Comparison of ENCODE assay signal across 10 cellular contexts in genomic region chr2:63055510-63056308, GRCh38. TPM values are rescaled to one million over a fixed set of nuclear protein-coding genes. Genes with fewer than 3 reads are reported as not detected.
A peak's percentile ranks its signal among the peaks of the same experiment; 100 is the strongest.
DNase-seq lines count a peak whose midpoint lies in the region; ATAC-seq and TF ChIP-seq lines count a peak whose summit lies in the region.
"Had no signal": no experiment of that assay in that cellular context is flagged by ENCODE, and none has a peak within 500 bp of the region (broad histone marks: within the 10 kb centered on the region; RNA-seq: fewer than 3 reads in every experiment).

No MANE protein-coding gene starts in this region.

- H3K9me3 ChIP-seq in ectodermal cell (ENCODE audit: control insufficient read depth, low read length), result no peaks in the 10 kb centered on the region

- H3K27me3 Mint-ChIP-seq in neural crest cell (ENCODE audit: low read depth), result peaks cover 99% of the 10 kb centered on the region

- H3K4me1 Mint-ChIP-seq in neural crest cell, result peaks cover 57% of the 10 kb centered on the region

- peak overlapping the region; percentile 29 for H3K4me3 ChIP-seq in AG09309 (ENCODE audit: control insufficient read depth, low read depth, low read length)
- peak overlapping the region; percentile 22 for H3K4me3 ChIP-seq in HFF-Myc (replicated peaks; ENCODE audit: low read depth, low read length)
- H3K4me3 ChIP-seq in ectodermal cell (ENCODE audit: insufficient read depth, low read depth, low read length), result peak overlapping the region; percentile 63

- DNase-seq in AG09309 (ENCODE audit: low read depth), result no peak
- no peak for DNase-seq in HFF-Myc (ENCODE audit: extremely low read depth, low read depth)
- peak; percentile 14 for DNase-seq in neural crest cell (ENCODE audit: low read depth, low spot score)
- DNase-seq in DMS 273 treated with DMSO at 0.1 percent for 48 hours (lab: John Stamatoyannopoulos, UW), result no peak
- no peak for DNase-seq in hypothalamus (lab: John Stamatoyannopoulos, UW)
- no peak for DNase-seq in globus pallidus (ENCODE audit: low spot score)
- DNase-seq: DMS79 treated with DMSO at 0.1 percent for 48 hours; NK-92 treated with Interleukin-12 subunit alpha and Interleukin-12 subunit beta, amount 100 ng/mL, for 24 hours had no signal

- peaks cover 24% of the 10 kb centered on the region for H3K36me3 Mint-ChIP-seq in neural crest cell (ENCODE audit: low read depth)

- H3K27me3 ChIP-seq in ectodermal cell (ENCODE audit: control insufficient read depth, insufficient read depth, low read length, poor library complexity, severe bottlenecking), result peaks cover 100% of the 10 kb centered on the region

- peak overlapping the region; percentile 72 for H3K4me3 Mint-ChIP-seq in neural crest cell

- peaks cover 33% of the 10 kb centered on the region for H3K4me1 ChIP-seq in ectodermal cell (ENCODE audit: control insufficient read depth, insufficient read depth, low read length)

- no peak for ATAC-seq in HG02642 (IDR thresholded peaks at IDR 0.05; ENCODE audit: poor library complexity, unreplicated experiment)

- TF ChIP-seq CTCF in AG09309 (IDR thresholded peaks at IDR 0.05; ENCODE audit: control insufficient read depth, insufficient read depth, low read depth, low read length, missing control alignments) (no peak), HFF-Myc (IDR thresholded peaks at IDR 0.05; ENCODE audit: low read depth, low read length, missing control alignments) (no peak), neural crest cell (conservative IDR thresholded peaks at IDR 0.05) (no peak)

- H3K27ac ChIP-seq in ectodermal cell (ENCODE audit: insufficient read depth, low read depth, low read length, poor library complexity, severe bottlenecking), result no peak overlapping the region

- 7 to 9% methylated on average over 59 of the region's 59 CpGs for WGBS in ectodermal cell, 2 experiments

- no peak overlapping the region for H3K27ac Mint-ChIP-seq in neural crest cell (ENCODE audit: unreplicated experiment)

- H3K9me3 Mint-ChIP-seq in neural crest cell, result no peaks in the 10 kb centered on the region

- H3K36me3 ChIP-seq in ectodermal cell (ENCODE audit: control insufficient read depth, insufficient read depth, low read length), result peaks cover 6% of the 10 kb centered on the region

RNA-seq across cellular contexts. Expression of gene OTX1, which starts 5.1 kb away (rescaled TPM):
- 72.8 TPM for polyA plus RNA-seq in ectodermal cell (2013, experiment 1 of 4)
- 117 TPM for polyA plus RNA-seq in ectodermal cell (2013, experiment 2 of 4)
- 62.0 TPM for polyA plus RNA-seq in ectodermal cell (2013, experiment 3 of 4)
- polyA plus RNA-seq in ectodermal cell (2013, experiment 4 of 4), result 82.8 TPM
- total RNA-seq in neural crest cell, result 12.4 and 15.1 TPM in 2 replicates
